Comparison of ENCODE assay signal across 20 cellular contexts in the genomic region with DNA sequence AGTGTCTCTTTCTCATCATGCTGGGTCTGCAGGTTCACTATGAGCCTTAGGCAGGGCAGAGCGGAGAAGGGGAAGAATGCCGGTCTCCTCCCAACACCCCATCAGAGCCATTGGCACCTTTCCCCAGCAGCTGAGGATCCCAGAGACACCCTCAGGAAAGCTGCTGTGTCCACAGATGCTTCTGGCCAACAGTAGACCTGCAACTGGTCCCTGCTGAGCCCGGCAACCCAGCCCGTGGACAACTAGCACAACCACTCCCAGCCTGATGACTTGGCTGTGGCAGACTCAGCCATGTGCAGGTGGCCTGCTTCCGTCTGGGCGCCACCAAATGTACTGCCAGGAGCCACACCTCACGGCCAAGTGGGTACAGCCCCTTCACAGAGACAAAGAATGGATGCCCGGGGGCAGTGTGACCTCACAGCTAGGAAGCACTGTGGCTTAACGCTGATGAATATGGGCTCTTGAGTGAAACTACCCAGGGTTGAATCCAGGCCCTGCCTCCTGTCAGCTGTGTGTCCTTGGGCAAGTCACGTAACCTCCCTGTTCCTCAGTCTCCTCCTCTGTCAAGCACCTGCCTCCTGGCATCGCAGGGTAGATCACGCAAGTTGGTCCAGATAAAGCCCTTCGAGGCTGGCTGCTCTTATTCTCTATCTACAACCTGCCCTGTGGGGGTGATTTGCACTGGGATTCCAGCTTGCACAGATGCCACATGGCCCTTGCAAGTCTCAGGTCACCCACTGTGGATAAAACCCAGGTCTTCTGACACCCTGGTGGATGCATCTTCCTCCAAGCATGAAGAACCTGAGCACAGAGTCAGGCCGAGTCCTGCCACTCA.
A peak's percentile ranks its signal among the peaks of the same experiment; 100 is the strongest.
DNase-seq lines count a peak whose midpoint lies in the region; ATAC-seq, FAIRE-seq and TF ChIP-seq lines count a peak whose summit lies in the region.
"Had no signal": no experiment of that assay in that cellular context is flagged by ENCODE, and none has a peak within 500 bp of the region (broad histone marks: within the 10 kb centered on the region; RNA-seq: fewer than 3 reads in every experiment).

No MANE protein-coding gene starts in this region.

- H3K9me3 ChIP-seq in right atrium auricular region (peaks cover 0 to 16% of the 10 kb centered on the region in 2 donors), Panc1 (ENCODE audit: control insufficient read depth, insufficient read depth, low read depth, low read length) (no peaks in the 10 kb centered on the region), kidney (ENCODE audit: control insufficient read depth in 1 of 2, low read length in 2 of 2) (peaks cover 0 to 3% of the 10 kb centered on the region in 2 donors)
- H3K9me3 ChIP-seq: BE2C had no signal

- FAIRE-seq in kidney (lab: Jason Lieb, UNC), result no peak
- FAIRE-seq: D721Med had no signal

- DNase-seq in right atrium auricular region (ENCODE audit: low spot score) (peak; percentile 47), cardiac septum (ENCODE audit: low spot score) (no peak), Panc1 (ENCODE audit: low read depth, low spot score) (no peak), epithelial cell of prostate (ENCODE audit: low read depth, low spot score) (peak; percentile 12), osteocyte (ENCODE audit: extremely low spot score, unreplicated experiment) (peak; percentile 79), kidney (no peak)
- DNase-seq: BE2C; CD4-positive, alpha-beta memory T cell; GM23248; NCI-H187 treated with DMSO at 0.1 percent for 48 hours; NCI-H2171 treated with DMSO at 0.1 percent for 48 hours; NCI-H510A treated with DMSO at 0.1 percent for 48 hours; SIG-M5; SW 1271 had no signal

- in situ Hi-C loops in Panc1 (cut with HindIII; ENCODE audit: low pct_unique_long_range_greater_than_20kb, low sequenced_read_pairs), result no loop called here

- ATAC-seq in Panc1, result 0 out of 2 replicates have a peak, but pooled peaks have one; percentile 50
- no peak for ATAC-seq in HG03039 (IDR thresholded peaks at IDR 0.05; ENCODE audit: unreplicated experiment)
- ATAC-seq in HG03159 (IDR thresholded peaks at IDR 0.05; ENCODE audit: unreplicated experiment), result no peak
- ATAC-seq: HCT116 had no signal

- H3K4me3 Mint-ChIP-seq in osteocyte (ENCODE audit: unreplicated experiment), result no peak overlapping the region
- H3K4me3 Mint-ChIP-seq: CD4-positive, alpha-beta memory T cell had no signal

- H3K4me3 ChIP-seq in right atrium auricular region (no peak overlapping the region), Panc1 (ENCODE audit: low read depth in 2 of 2, low read length in 2 of 2) (no peak overlapping the region), kidney (ENCODE audit: low read length in 2 of 2) (no peak overlapping the region)
- H3K4me3 ChIP-seq: GM23248 had no signal

- intact Hi-C loops in cardiac septum (cut with DNase I), result no loop called here
- intact Hi-C loops in Panc1 (cut with micrococcal nuclease; ENCODE audit: unreplicated experiment), result no loop called here
- intact Hi-C loops in kidney (cut with DNase I), result no loop called here

- H3K36me3 ChIP-seq in right atrium auricular region, result no peaks in the 10 kb centered on the region
- no peaks in the 10 kb centered on the region for H3K36me3 ChIP-seq in Panc1 (ENCODE audit: control insufficient read depth, insufficient read depth, low read length)
- H3K36me3 ChIP-seq in kidney (ENCODE audit: control insufficient read depth in 1 of 2, insufficient read depth in 2 of 2, low read length in 2 of 2), result no peaks in the 10 kb centered on the region
- H3K36me3 ChIP-seq: BE2C had no signal

- no TSS peak for BruUV-seq in Panc1 (replicated peaks; lab: Mats Ljungman, UMichigan)

- no peaks in the 10 kb centered on the region for H3K9me3 Mint-ChIP-seq in osteocyte (ENCODE audit: unreplicated experiment)

- POLR2A ChIA-PET in Panc1 (lab: Charles Lee), result no interaction called here

- H3K4me1 ChIP-seq in right atrium auricular region (no peaks in the 10 kb centered on the region), Panc1 (ENCODE audit: control insufficient read depth, insufficient read depth, low read length) (no peaks in the 10 kb centered on the region), kidney (ENCODE audit: control insufficient read depth in 1 of 2, insufficient read depth in 1 of 2, low read depth in 1 of 2, low read length in 2 of 2) (no peaks in the 10 kb centered on the region)

- CTCF ChIA-PET in Panc1 (lab: Charles Lee), result no interaction called here

- peaks cover 2% of the 10 kb centered on the region for H3K36me3 Mint-ChIP-seq in osteocyte (ENCODE audit: unreplicated experiment)

- H3K9ac ChIP-seq in kidney (ENCODE audit: low read length in 2 of 2), result no peak overlapping the region
- H3K9ac ChIP-seq: GM23248, KMS-11 had no signal

- H3K27ac ChIP-seq in right atrium auricular region (no peak overlapping the region), Panc1 (ENCODE audit: low read length) (no peak overlapping the region), epithelial cell of prostate (no peak overlapping the region), kidney (ENCODE audit: low read depth in 2 of 2, low read length in 2 of 2) (no peak overlapping the region)
- H3K27ac ChIP-seq: GM23248, HL-60, KMS-11 had no signal

- H3K27me3 ChIP-seq in right atrium auricular region (no peaks in the 10 kb centered on the region), Panc1 (ENCODE audit: control insufficient read depth, insufficient read depth, low read length) (no peaks in the 10 kb centered on the region)
- H3K27me3 ChIP-seq: BE2C had no signal

- no peaks in the 10 kb centered on the region for H3K27me3 Mint-ChIP-seq in osteocyte (ENCODE audit: unreplicated experiment)

- TF ChIP-seq CTCF in right atrium auricular region (IDR thresholded peaks at IDR 0.05) (no peak), Panc1 (IDR thresholded peaks at IDR 0.05) (no peak), osteocyte (IDR thresholded peaks at IDR 0.05) (no peak), kidney (IDR thresholded peaks at IDR 0.05; ENCODE audit: borderline replicate concordance, extremely low read depth, insufficient read depth) (no peak)

- H3K27ac Mint-ChIP-seq in osteocyte (ENCODE audit: unreplicated experiment), result no peak overlapping the region
- H3K27ac Mint-ChIP-seq: CD4-positive, alpha-beta memory T cell had no signal

- H3K4me1 Mint-ChIP-seq in osteocyte (ENCODE audit: unreplicated experiment), result no peaks in the 10 kb centered on the region
- H3K4me1 Mint-ChIP-seq: CD4-positive, alpha-beta memory T cell had no signal

Comparison
In these comparisons a context has a peak if more than half of its experiments do, and no peak if none do; other contexts are left out.
1. DNase-seq: peak in right atrium auricular region (single experiment), epithelial cell of prostate (single experiment) and osteocyte (single experiment); none in cardiac septum (single experiment), Panc1 (single experiment) and kidney (single experiment).